15 cellular contexts compared by ENCODE assay signal in the genomic region with DNA sequence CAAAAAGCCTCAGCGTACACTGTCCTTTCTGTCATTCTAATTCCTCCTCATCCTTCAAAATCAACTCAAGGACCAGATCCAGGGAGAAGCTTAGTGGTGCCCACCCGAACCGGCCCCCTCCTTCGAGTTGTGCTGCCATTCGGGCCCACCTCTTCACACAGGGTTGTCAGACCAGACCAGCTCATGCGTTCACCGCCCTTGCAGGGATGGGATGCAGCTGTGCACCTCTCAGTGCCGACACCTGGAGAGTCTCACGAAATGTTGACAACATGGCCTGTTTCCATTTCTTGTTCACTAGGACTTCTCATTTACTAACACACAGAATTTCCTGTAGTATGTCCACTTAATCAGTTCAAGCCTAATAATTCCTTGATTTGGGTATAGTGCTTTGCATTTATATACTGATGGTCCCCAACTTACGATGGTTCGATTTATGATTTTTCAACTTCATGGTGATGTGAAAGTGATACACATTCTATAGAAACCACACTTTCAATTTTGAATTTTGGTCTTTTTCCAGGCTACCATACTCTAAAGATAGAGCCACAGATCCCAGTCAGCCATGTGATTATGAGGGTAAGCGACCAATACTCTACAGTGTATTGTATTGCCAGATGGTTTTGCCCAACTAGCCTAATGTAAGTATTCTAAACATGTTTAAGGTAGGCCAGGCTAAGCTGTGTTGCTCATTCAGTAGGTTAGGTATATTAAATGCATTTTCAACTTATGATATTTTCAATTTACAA. TPM values are rescaled to one million over a fixed set of nuclear protein-coding genes. Genes with fewer than 3 reads are reported as not detected.
DNase-seq lines count a peak whose midpoint lies in the region; TF ChIP-seq lines count a peak whose summit lies in the region.
"Had no signal": no experiment of that assay in that cellular context is flagged by ENCODE, and none has a peak within 500 bp of the region (broad histone marks: within the 10 kb centered on the region; RNA-seq: fewer than 3 reads in every experiment).

No MANE protein-coding gene starts in this region.

- no peaks in the 10 kb centered on the region for H3K27me3 Mint-ChIP-seq in MCF 10A (ENCODE audit: insufficient read depth, unreplicated experiment)
- H3K27me3 Mint-ChIP-seq in nephron progenitor cell (ENCODE audit: low read depth, poor library complexity): no peaks in the 10 kb centered on the region
- H3K27me3 Mint-ChIP-seq: CD8-positive, alpha-beta memory T cell had no signal

- H3K27me3 ChIP-seq in breast epithelium (no peaks in the 10 kb centered on the region), MM.1S (replicated peaks; ENCODE audit: insufficient read depth, low read length) (no peaks in the 10 kb centered on the region), vagina (no peaks in the 10 kb centered on the region)

- TF ChIP-seq POLR2A in breast epithelium (IDR thresholded peaks at IDR 0.05) (no peak), vagina (IDR thresholded peaks at IDR 0.05) (no peak)

- H3K27ac Mint-ChIP-seq in MCF 10A (ENCODE audit: low read depth, unreplicated experiment) (peak overlapping the region; percentile 79), nephron progenitor cell (peak overlapping the region; percentile 92)

- DNase-seq in MCF 10A (ENCODE audit: unreplicated experiment) (no peak), breast epithelium (ENCODE audit: low spot score in 2 of 2) (no peak), MM.1S (peak; percentile 64), nephron progenitor cell (no peak), vagina (ENCODE audit: extremely low spot score in 2 of 2) (no peak), dedifferentiated amniotic fluid mesenchymal stem cell (ENCODE audit: extremely low spot score) (no peak), Kasumi-1 (lab: John Stamatoyannopoulos, UW) (no peak), MV-4-11 (lab: John Stamatoyannopoulos, UW) (no peak)
- DNase-seq: ACHN; Caco-2; CD8-positive, alpha-beta memory T cell; DND-41; GDM1 had no signal

- H3K4me1 ChIP-seq in breast epithelium: no peaks in the 10 kb centered on the region
- peaks cover 45% of the 10 kb centered on the region for H3K4me1 ChIP-seq in MM.1S (ENCODE audit: low read length)
- H3K4me1 ChIP-seq in vagina: peaks cover 5% of the 10 kb centered on the region
- H3K4me1 ChIP-seq: HAP-1 had no signal

- peaks cover 11% of the 10 kb centered on the region for H3K36me3 Mint-ChIP-seq in MCF 10A (ENCODE audit: insufficient read depth, unreplicated experiment)
- peaks cover 59% of the 10 kb centered on the region for H3K36me3 Mint-ChIP-seq in nephron progenitor cell (ENCODE audit: low read depth)

- intact Hi-C loops in MCF 10A (cut with micrococcal nuclease): loop anchor here (10.0 kb wide), 1 partner anchor 424 kb away; a partner anchor contains a TSS
- intact Hi-C loops in breast epithelium (cut with DNase I; ENCODE audit: low total_unique reads): no loop called here
- intact Hi-C loops in vagina (cut with DNase I): loop anchor here (10.0 kb wide), 1 partner anchor 184 kb away; no protein-coding TSS in a partner anchor

- H3K9ac ChIP-seq in MM.1S (ENCODE audit: low read length): no peak overlapping the region

- no TSS peak for BruUV-seq in MCF 10A (replicated peaks; lab: Mats Ljungman, UMichigan)

- H4K20me1 ChIP-seq in MM.1S (ENCODE audit: insufficient read depth, low read length): no peaks in the 10 kb centered on the region

- CTCF ChIA-PET in MCF 10A (lab: Yijun Ruan, JAX): interaction anchor here (0.7 to 5.4 kb wide), 6 partner anchors 17 to 222 kb away, joined by 3 to 100 read pairs (median 3); no protein-coding TSS in a partner anchor

- peak overlapping the region; percentile 37 for H3K4me2 ChIP-seq in MM.1S (ENCODE audit: low read depth, low read length)

- peaks cover 22% of the 10 kb centered on the region for H3F3A ChIP-seq in MM.1S (ENCODE audit: insufficient read depth, low read length)

- peaks cover 8% of the 10 kb centered on the region for H3K9me3 Mint-ChIP-seq in MCF 10A (ENCODE audit: unreplicated experiment)
- H3K9me3 Mint-ChIP-seq in nephron progenitor cell: peaks cover 13% of the 10 kb centered on the region

- H3K4me1 Mint-ChIP-seq in MCF 10A (ENCODE audit: insufficient read depth, unreplicated experiment): peaks cover 22% of the 10 kb centered on the region
- no peaks in the 10 kb centered on the region for H3K4me1 Mint-ChIP-seq in nephron progenitor cell

- H3K4me3 Mint-ChIP-seq in MCF 10A (ENCODE audit: unreplicated experiment): no peak overlapping the region
- no peak overlapping the region for H3K4me3 Mint-ChIP-seq in nephron progenitor cell
- H3K4me3 Mint-ChIP-seq: CD8-positive, alpha-beta memory T cell had no signal

- TF ChIP-seq CTCF in MCF 10A (IDR thresholded peaks at IDR 0.05; ENCODE audit: unreplicated experiment) (no peak), breast epithelium (IDR thresholded peaks at IDR 0.05) (no peak), MM.1S (IDR thresholded peaks at IDR 0.05; ENCODE audit: low read length) (no peak), nephron progenitor cell (IDR thresholded peaks at IDR 0.05) (no peak), vagina (IDR thresholded peaks at IDR 0.05) (no peak)

- H3K79me2 ChIP-seq in MM.1S (ENCODE audit: low read length): 0 out of 2 replicates have a peak, but pooled peaks cover 2% of the 10 kb centered on the region

- H3K4me3 ChIP-seq in breast epithelium (no peak overlapping the region), MM.1S (ENCODE audit: low read length) (0 out of 2 replicates have a peak overlapping the region, but pooled peaks have one; percentile 6), vagina (no peak overlapping the region)
- H3K4me3 ChIP-seq: HAP-1 had no signal

- H3K9me3 ChIP-seq in breast epithelium: peaks cover 4 to 5% of the 10 kb centered on the region in 2 donors
- no peaks in the 10 kb centered on the region for H3K9me3 ChIP-seq in MM.1S (replicated peaks; ENCODE audit: insufficient read depth, low read length)
- H3K9me3 ChIP-seq in vagina: no peaks in the 10 kb centered on the region
- H3K9me3 ChIP-seq: Caco-2 had no signal

- no peak overlapping the region for H2AFZ ChIP-seq in MM.1S (ENCODE audit: low read length)

- H3K27ac ChIP-seq in breast epithelium (no peak overlapping the region), MM.1S (ENCODE audit: low read length) (peak overlapping the region; percentile 38; the same call in 1 of the 2 replicates), vagina (peak overlapping the region; percentile 75)
- H3K27ac ChIP-seq: C4-2B had no signal

- POLR2A ChIA-PET in MCF 10A (lab: Yijun Ruan, JAX): interaction anchor here (0.7 to 1.7 kb wide), 5 partner anchors 22 to 492 kb away, joined by 3 to 7 read pairs (median 4); a partner anchor contains a TSS

- no peaks in the 10 kb centered on the region for H3K9me2 ChIP-seq in MM.1S (replicated peaks; ENCODE audit: insufficient read depth, low read length)

- H3K36me3 ChIP-seq in breast epithelium: no peaks in the 10 kb centered on the region
- H3K36me3 ChIP-seq in MM.1S (replicated peaks; ENCODE audit: insufficient read depth, low read length): no peaks in the 10 kb centered on the region
- peaks cover 0 to 4% of the 10 kb centered on the region in 2 donors for H3K36me3 ChIP-seq in vagina
- H3K36me3 ChIP-seq: HAP-1 had no signal

RNA-seq across cellular contexts. Expression of a gene that starts 23.3 kb away (rescaled TPM):
- total RNA-seq in MCF 10A (2022) (29.5 and 36.6 TPM in 2 replicates), breast epithelium (10 to 100 TPM; 60.0 to 66.2 (median 61.3) TPM), vagina (33.1 TPM)

RNA-seq across cellular contexts. Expression of a gene that starts 55.2 kb away (rescaled TPM):
- total RNA-seq in MCF 10A (2022): not detected in 2 replicates
- total RNA-seq in breast epithelium: 100 to 1,000 TPM in 1 of 3 donors, 10 to 100 TPM in 2; 25.0 to 508 (median 32.8) TPM
- 11.8 TPM for total RNA-seq in vagina

Comparison
In these comparisons a context has a peak if more than half of its experiments do, and no peak if none do; other contexts are left out.
1. RNA of a gene that starts 55.2 kb away (total RNA-seq): 25.0 to 508 TPM in breast epithelium and 11.8 TPM in vagina (single experiment); not detected in MCF 10A; every median in the first group is over 10 times any median in the second.
2. H3K27ac ChIP-seq: peak in MM.1S (single experiment) and vagina (single experiment); none in breast epithelium (0 of 2).